ENCODE assay signal across 1 cellular context in the genomic region with DNA sequence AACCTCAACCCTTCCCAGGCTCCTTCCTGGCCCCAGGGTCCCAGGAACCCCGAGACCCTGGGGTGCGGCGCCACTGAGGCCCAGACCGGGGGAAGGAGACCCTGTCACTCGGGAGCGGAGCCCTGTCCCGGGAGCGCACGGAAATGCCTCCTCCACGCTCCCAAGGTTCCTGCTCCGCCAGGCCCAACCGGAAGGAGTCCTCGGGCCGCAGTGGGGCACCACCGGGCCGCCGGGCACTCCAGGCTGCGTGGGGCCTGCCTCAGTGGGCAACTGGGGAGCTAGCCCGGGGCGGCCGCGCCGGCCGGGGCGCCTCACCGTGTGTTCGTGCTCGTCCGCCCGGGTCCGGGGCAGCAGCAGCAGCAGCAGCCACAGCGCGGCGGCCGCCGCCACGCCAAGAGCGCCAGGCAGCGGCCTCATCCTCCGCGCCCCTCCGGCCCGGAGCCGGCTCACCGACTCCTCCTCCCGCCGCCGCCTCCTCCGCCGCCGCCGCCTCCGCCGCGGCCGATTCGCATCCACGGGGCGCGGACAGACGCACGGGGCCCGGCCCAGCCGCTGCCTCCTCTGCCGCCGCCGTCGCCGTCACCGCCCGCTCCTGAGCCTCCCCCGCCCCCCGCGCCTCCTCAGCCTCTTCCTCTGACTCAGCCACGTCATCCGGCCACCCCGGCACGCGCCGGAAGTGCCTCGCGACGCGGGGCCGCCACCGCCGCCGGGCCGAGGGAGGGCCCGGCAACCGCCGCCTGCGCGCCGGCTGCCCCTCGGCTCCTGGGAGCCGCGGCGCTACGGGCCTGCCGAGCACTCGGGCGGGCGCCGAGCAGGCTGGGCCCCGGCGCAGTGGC.
TF ChIP-seq lines count a peak whose summit lies in the region.

Gene TM9SF3 (minus strand): TSS at position 594 of the 836 bp plus-strand sequence. CDS start 177 bp downstream, at position 417.

TF ChIP-seq in HepG2, 621 proteins besides CTCF, POLR2A, EP300 and RAD21 (continued from another document and continues in another):
- TF ChIP-seq, protein P1, sequence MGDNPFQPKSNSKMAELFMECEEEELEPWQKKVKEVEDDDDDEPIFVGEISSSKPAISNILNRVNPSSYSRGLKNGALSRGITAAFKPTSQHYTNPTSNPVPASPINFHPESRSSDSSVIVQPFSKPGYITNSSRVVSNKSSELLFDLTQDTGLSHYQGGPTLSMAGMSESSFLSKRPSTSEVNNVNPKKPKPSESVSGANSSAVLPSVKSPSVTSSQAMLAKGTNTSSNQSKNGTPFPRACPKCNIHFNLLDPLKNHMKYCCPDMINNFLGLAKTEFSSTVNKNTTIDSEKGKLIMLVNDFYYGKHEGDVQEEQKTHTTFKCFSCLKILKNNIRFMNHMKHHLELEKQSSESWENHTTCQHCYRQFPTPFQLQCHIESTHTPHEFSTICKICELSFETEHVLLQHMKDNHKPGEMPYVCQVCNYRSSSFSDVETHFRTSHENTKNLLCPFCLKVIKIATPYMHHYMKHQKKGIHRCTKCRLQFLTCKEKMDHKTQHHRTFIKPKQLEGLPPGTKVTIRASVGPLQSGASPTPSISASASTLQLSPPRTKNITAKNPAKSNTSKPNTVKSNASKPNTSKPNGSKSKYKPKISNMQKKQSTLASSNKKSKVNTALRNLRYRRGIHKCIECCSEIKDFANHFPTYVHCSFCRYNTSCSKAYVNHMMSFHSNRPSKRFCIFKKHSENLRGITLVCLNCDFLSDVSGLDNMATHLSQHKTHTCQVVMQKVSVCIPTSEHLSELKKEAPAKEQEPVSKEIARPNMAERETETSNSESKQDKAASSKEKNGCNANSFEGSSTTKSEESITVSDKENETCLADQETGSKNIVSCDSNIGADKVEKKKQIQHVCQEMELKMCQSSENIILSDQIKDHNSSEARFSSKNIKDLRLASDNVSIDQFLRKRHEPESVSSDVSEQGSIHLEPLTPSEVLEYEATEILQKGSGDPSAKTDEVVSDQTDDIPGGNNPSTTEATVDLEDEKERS (CRISPR knock-in tag; IDR thresholded peaks at IDR 0.05) = no peak
- no peak for TF ChIP-seq SSRP1 (CRISPR knock-in tag; IDR thresholded peaks at IDR 0.05)
- no peak for TF ChIP-seq ZNF136 (CRISPR knock-in tag; IDR thresholded peaks at IDR 0.05; ENCODE audit: low read depth)
- peak; percentile 71 for TF ChIP-seq TAF1 (CRISPR knock-in tag; IDR thresholded peaks at IDR 0.05)
- no peak for TF ChIP-seq JUNB (CRISPR knock-in tag; IDR thresholded peaks at IDR 0.05; ENCODE audit: borderline replicate concordance)
- TF ChIP-seq ZSCAN29 (CRISPR knock-in tag; conservative IDR thresholded peaks at IDR 0.05) = no peak; the same call in 1 of the 2 replicates
- no peak for TF ChIP-seq MZF1 (CRISPR knock-in tag; IDR thresholded peaks at IDR 0.05; ENCODE audit: borderline replicate concordance)
- peak; percentile 75 for TF ChIP-seq ASH2L (IDR thresholded peaks at IDR 0.05; ENCODE audit: insufficient read length, low read depth, low read length)
- no peak for TF ChIP-seq HOXA7 (CRISPR knock-in tag; IDR thresholded peaks at IDR 0.05)
- no peak; the same call in 1 of the 2 replicates for TF ChIP-seq PITX1 (CRISPR knock-in tag; IDR thresholded peaks at IDR 0.05)
- no peak; the same call in 1 of the 2 replicates for TF ChIP-seq NCOA2 (CRISPR knock-in tag; IDR thresholded peaks at IDR 0.05)
- TF ChIP-seq FOXP4 (CRISPR knock-in tag; IDR thresholded peaks at IDR 0.05) = no peak
- no peak for TF ChIP-seq HNRNPL (IDR thresholded peaks at IDR 0.05; ENCODE audit: low read depth, low read length)
- peak; percentile 20; the same call in 1 of the 2 replicates for TF ChIP-seq SALL2 (CRISPR knock-in tag; IDR thresholded peaks at IDR 0.05)
- TF ChIP-seq CENPX (CRISPR knock-in tag; IDR thresholded peaks at IDR 0.05) = no peak
- TF ChIP-seq ZNF556 (CRISPR knock-in tag; IDR thresholded peaks at IDR 0.05; ENCODE audit: borderline replicate concordance) = no peak
- TF ChIP-seq TIGD3 (CRISPR knock-in tag; IDR thresholded peaks at IDR 0.05; ENCODE audit: borderline replicate concordance) = no peak
- TF ChIP-seq ZNF232 (CRISPR knock-in tag; IDR thresholded peaks at IDR 0.05; ENCODE audit: borderline replicate concordance) = no peak
- no peak for TF ChIP-seq CHD4 (IDR thresholded peaks at IDR 0.05; ENCODE audit: borderline replicate concordance, low read length)
- TF ChIP-seq PCBP2 (optimal IDR thresholded peaks at IDR 0.05; ENCODE audit: low read depth, low read length, poor library complexity, severe bottlenecking) = no peak
- TF ChIP-seq SRY (CRISPR knock-in tag; IDR thresholded peaks at IDR 0.05) = no peak
- 0 out of 2 replicates have a peak, but pooled peaks have one; percentile 14 for TF ChIP-seq DNMT1 (CRISPR knock-in tag; IDR thresholded peaks at IDR 0.05)
- TF ChIP-seq ZUFSP (CRISPR knock-in tag; IDR thresholded peaks at IDR 0.05; ENCODE audit: borderline replicate concordance) = no peak
- no peak for TF ChIP-seq SOX6 (IDR thresholded peaks at IDR 0.05)
- TF ChIP-seq SOX6 (CRISPR knock-in tag; IDR thresholded peaks at IDR 0.05) = no peak
- peak; percentile 61 for TF ChIP-seq BORCS8-MEF2B (CRISPR knock-in tag; IDR thresholded peaks at IDR 0.05)
- no peak for TF ChIP-seq NBN (conservative IDR thresholded peaks at IDR 0.05)
- no peak for TF ChIP-seq PHB2 (IDR thresholded peaks at IDR 0.05; ENCODE audit: partially characterized antibody)
- peak; percentile 5; the same call in 1 of the 2 replicates for TF ChIP-seq ZNF451 (CRISPR knock-in tag; IDR thresholded peaks at IDR 0.05)
- no peak for TF ChIP-seq NFYB (CRISPR knock-in tag; IDR thresholded peaks at IDR 0.05)
- no peak for TF ChIP-seq SRSF1 (optimal IDR thresholded peaks at IDR 0.05; ENCODE audit: low read depth, low read length)
- TF ChIP-seq CCDC6 (CRISPR knock-in tag; IDR thresholded peaks at IDR 0.05) = no peak
- TF ChIP-seq ATRX (CRISPR knock-in tag; IDR thresholded peaks at IDR 0.05; ENCODE audit: borderline replicate concordance) = no peak
- no peak for TF ChIP-seq SNRNP70 (IDR thresholded peaks at IDR 0.05; ENCODE audit: low read depth, low read length)
- peak; percentile 80 for TF ChIP-seq MAX (IDR thresholded peaks at IDR 0.05)
- TF ChIP-seq KDM1A (CRISPR knock-in tag; IDR thresholded peaks at IDR 0.05) = no peak
- no peak for TF ChIP-seq SNAPC5 (CRISPR knock-in tag; IDR thresholded peaks at IDR 0.05; ENCODE audit: borderline replicate concordance)
- peak; percentile 55; the same call in 1 of the 2 replicates for TF ChIP-seq ZSCAN31 (CRISPR knock-in tag; IDR thresholded peaks at IDR 0.05; ENCODE audit: low read depth)
- TF ChIP-seq ZNF318 (CRISPR knock-in tag; IDR thresholded peaks at IDR 0.05) = no peak
- no peak for TF ChIP-seq PTBP1 (IDR thresholded peaks at IDR 0.05; ENCODE audit: low read depth, low read length, poor library complexity, severe bottlenecking)
- TF ChIP-seq SMAD9 (CRISPR knock-in tag; IDR thresholded peaks at IDR 0.05) = no peak
- TF ChIP-seq ZNF549 (CRISPR knock-in tag; IDR thresholded peaks at IDR 0.05) = 0 out of 2 replicates have a peak, but pooled peaks have one; percentile 54
- 0 out of 2 replicates have a peak, but pooled peaks have one; percentile 46 for TF ChIP-seq ZNF234 (CRISPR knock-in tag; conservative IDR thresholded peaks at IDR 0.05)
- no peak for TF ChIP-seq ZNF333 (CRISPR knock-in tag; IDR thresholded peaks at IDR 0.05; ENCODE audit: borderline replicate concordance)
- no peak for TF ChIP-seq ZSCAN30 (CRISPR knock-in tag; IDR thresholded peaks at IDR 0.05)
- TF ChIP-seq HNRNPLL (IDR thresholded peaks at IDR 0.05; ENCODE audit: low read depth, low read length, poor library complexity, severe bottlenecking) = peak; percentile 24
- TF ChIP-seq CEBPG (CRISPR knock-in tag; IDR thresholded peaks at IDR 0.05) = no peak
